Comparison of ENCODE assay signal across 34 cellular contexts in genomic region chr2:21020031-21020667, GRCh38. TPM values are rescaled to one million over a fixed set of nuclear protein-coding genes. Genes with fewer than 3 reads are reported as not detected.
"Had no signal": no experiment of that assay in that cellular context is flagged by ENCODE, and none has a peak within 500 bp of the region (broad histone marks: within the 10 kb centered on the region; RNA-seq: fewer than 3 reads in every experiment).

No MANE protein-coding gene starts in this region.

- ATAC-seq: activated CD4-positive, alpha-beta T cell treated with anti-CD3 and anti-CD28 coated beads for 36 hours; activated CD8-positive, alpha-beta memory T cell treated with anti-CD3 and anti-CD28 coated beads, Interleukin-2, amount 10 ng/mL, durations not matched to agents 7 days and 5 days; activated CD8-positive, alpha-beta T cell treated with anti-CD3 and anti-CD28 coated beads, Interleukin-2, amount 10 ng/mL, durations not matched to agents 7 days and 5 days; activated naive CD8-positive, alpha-beta T cell treated with anti-CD3 and anti-CD28 coated beads, Interleukin-2, amount 50 U/mL, for 24 hours; body of pancreas; esophagus mucosa; gastrocnemius medialis; T-helper 17 cell had no signal

- H3K4me3 Mint-ChIP-seq: activated CD4-positive, alpha-beta memory T cell treated with anti-CD3 and anti-CD28 coated beads for 36 hours; activated CD4-positive, alpha-beta T cell treated with anti-CD3 and anti-CD28 coated beads for 36 hours; activated CD4-positive, alpha-beta T cell treated with anti-CD3 and anti-CD28 coated beads, Interleukin-2, amount 10 ng/mL, durations not matched to agents 24 days and 14 days; activated CD8-positive, alpha-beta memory T cell treated with anti-CD3 and anti-CD28 coated beads, Interleukin-2, amount 10 ng/mL, durations not matched to agents 7 days and 5 days; activated CD8-positive, alpha-beta T cell treated with anti-CD3 and anti-CD28 coated beads, Interleukin-2, amount 10 ng/mL, durations not matched to agents 7 days and 5 days; activated naive CD4-positive, alpha-beta T cell treated with anti-CD3 and anti-CD28 coated beads for 36 hours; activated naive CD4-positive, alpha-beta T cell treated with anti-CD3 and anti-CD28 coated beads, Interleukin-2, amount 50 U/mL, for 24 hours; activated naive CD8-positive, alpha-beta T cell treated with anti-CD3 and anti-CD28 coated beads for 36 hours; activated naive CD8-positive, alpha-beta T cell treated with anti-CD3 and anti-CD28 coated beads, Interleukin-2, amount 50 U/mL, for 24 hours; activated T-helper 1 cell treated with anti-CD3 and anti-CD28 coated beads, Interleukin-12 subunit alpha, Interleukin-12 subunit beta, Interleukin-2, Interleukin-4 antibody, amounts not matched to agents 30 ng/mL and 10 ng/mL and 1 ng/mL, durations not matched to agents 14 hours and 24 hours and 36 hours; T-helper 17 cell; T-helper 2 cell treated with Interferon-gamma antibody and Interleukin-4, amounts not matched to agents 5 μg/mL and 100 μg/mL, for 36 hours had no signal

- H3K27ac ChIP-seq: adrenal gland, body of pancreas, gastrocnemius medialis had no signal

- H3K27me3 ChIP-seq: adrenal gland, body of pancreas, gastrocnemius medialis had no signal

- FAIRE-seq: colon had no signal

- H3K4me1 Mint-ChIP-seq: activated CD4-positive, alpha-beta T cell treated with anti-CD3 and anti-CD28 coated beads for 36 hours; activated CD4-positive, alpha-beta T cell treated with anti-CD3 and anti-CD28 coated beads, Interleukin-2, amount 10 ng/mL, durations not matched to agents 24 days and 14 days; activated CD8-positive, alpha-beta memory T cell treated with anti-CD3 and anti-CD28 coated beads, Interleukin-2, amount 10 ng/mL, durations not matched to agents 7 days and 5 days; activated naive CD4-positive, alpha-beta T cell treated with anti-CD3 and anti-CD28 coated beads, Interleukin-2, amount 50 U/mL, for 24 hours; activated naive CD8-positive, alpha-beta T cell treated with anti-CD3 and anti-CD28 coated beads for 36 hours; activated naive CD8-positive, alpha-beta T cell treated with anti-CD3 and anti-CD28 coated beads, Interleukin-2, amount 50 U/mL, for 24 hours; T-helper 17 cell had no signal

- H3K36me3 ChIP-seq: adrenal gland, gastrocnemius medialis had no signal

- H3K27ac Mint-ChIP-seq: activated CD4-positive, alpha-beta memory T cell treated with anti-CD3 and anti-CD28 coated beads for 36 hours; activated CD4-positive, alpha-beta T cell treated with anti-CD3 and anti-CD28 coated beads for 36 hours; activated CD4-positive, alpha-beta T cell treated with anti-CD3 and anti-CD28 coated beads, Interleukin-2, amount 10 ng/mL, durations not matched to agents 24 days and 14 days; activated CD8-positive, alpha-beta memory T cell treated with anti-CD3 and anti-CD28 coated beads, Interleukin-2, amount 10 ng/mL, durations not matched to agents 7 days and 5 days; activated CD8-positive, alpha-beta T cell treated with anti-CD3 and anti-CD28 coated beads, Interleukin-2, amount 10 ng/mL, durations not matched to agents 7 days and 5 days; activated naive CD4-positive, alpha-beta T cell treated with anti-CD3 and anti-CD28 coated beads for 36 hours; activated naive CD4-positive, alpha-beta T cell treated with anti-CD3 and anti-CD28 coated beads, Interleukin-2, amount 50 U/mL, for 24 hours; activated naive CD8-positive, alpha-beta T cell treated with anti-CD3 and anti-CD28 coated beads for 36 hours; activated naive CD8-positive, alpha-beta T cell treated with anti-CD3 and anti-CD28 coated beads, Interleukin-2, amount 50 U/mL, for 24 hours; activated T-helper 1 cell treated with anti-CD3 and anti-CD28 coated beads, Interleukin-12 subunit alpha, Interleukin-12 subunit beta, Interleukin-2, Interleukin-4 antibody, amounts not matched to agents 30 ng/mL and 10 ng/mL and 1 ng/mL, durations not matched to agents 14 hours and 24 hours and 36 hours; activated T-helper 2 cell treated with anti-CD3 and anti-CD28 coated beads, Interferon-gamma antibody, Interleukin-2, Interleukin-4, amounts not matched to agents 10 μg/mL and 5 μg/mL and 100 μg/mL, durations not matched to agents 14 hours and 24 hours and 36 hours; T-helper 17 cell; T-helper 2 cell treated with Interferon-gamma antibody and Interleukin-4, amounts not matched to agents 5 μg/mL and 100 μg/mL, for 36 hours had no signal

- H3K27me3 Mint-ChIP-seq: activated CD4-positive, alpha-beta T cell treated with anti-CD3 and anti-CD28 coated beads, Interleukin-2, amount 10 ng/mL, durations not matched to agents 24 days and 14 days; activated naive CD8-positive, alpha-beta T cell treated with anti-CD3 and anti-CD28 coated beads for 36 hours; activated naive CD8-positive, alpha-beta T cell treated with anti-CD3 and anti-CD28 coated beads, Interleukin-2, amount 50 U/mL, for 24 hours had no signal

- H3K4me1 ChIP-seq: adrenal gland, body of pancreas, gastrocnemius medialis had no signal

- H3K9me3 ChIP-seq: adrenal gland, body of pancreas, gastrocnemius medialis had no signal

- H3K4me3 ChIP-seq: adrenal gland, body of pancreas, gastrocnemius medialis had no signal

- H3K36me3 Mint-ChIP-seq: activated CD4-positive, alpha-beta memory T cell treated with anti-CD3 and anti-CD28 coated beads for 36 hours; activated CD8-positive, alpha-beta memory T cell treated with anti-CD3 and anti-CD28 coated beads, Interleukin-2, amount 10 ng/mL, durations not matched to agents 7 days and 5 days; activated naive CD4-positive, alpha-beta T cell treated with anti-CD3 and anti-CD28 coated beads, Interleukin-2, amount 50 U/mL, for 24 hours; activated naive CD8-positive, alpha-beta T cell treated with anti-CD3 and anti-CD28 coated beads for 36 hours had no signal

- H3K9me3 Mint-ChIP-seq: activated CD4-positive, alpha-beta memory T cell treated with anti-CD3 and anti-CD28 coated beads for 36 hours; activated CD4-positive, alpha-beta T cell treated with anti-CD3 and anti-CD28 coated beads, Interleukin-2, amount 10 ng/mL, durations not matched to agents 24 days and 14 days; activated naive CD4-positive, alpha-beta T cell treated with anti-CD3 and anti-CD28 coated beads for 36 hours; activated naive CD4-positive, alpha-beta T cell treated with anti-CD3 and anti-CD28 coated beads, Interleukin-2, amount 50 U/mL, for 24 hours; activated naive CD8-positive, alpha-beta T cell treated with anti-CD3 and anti-CD28 coated beads for 36 hours; activated naive CD8-positive, alpha-beta T cell treated with anti-CD3 and anti-CD28 coated beads, Interleukin-2, amount 50 U/mL, for 24 hours; activated T-helper 1 cell treated with anti-CD3 and anti-CD28 coated beads, Interleukin-12 subunit alpha, Interleukin-12 subunit beta, Interleukin-2, Interleukin-4 antibody, amounts not matched to agents 30 ng/mL and 10 ng/mL and 1 ng/mL, durations not matched to agents 14 hours and 24 hours and 36 hours; activated T-helper 2 cell treated with anti-CD3 and anti-CD28 coated beads, Interferon-gamma antibody, Interleukin-2, Interleukin-4, amounts not matched to agents 10 μg/mL and 5 μg/mL and 100 μg/mL, durations not matched to agents 14 hours and 24 hours and 36 hours; T-helper 2 cell treated with Interferon-gamma antibody and Interleukin-4, amounts not matched to agents 5 μg/mL and 100 μg/mL, for 36 hours had no signal

- DNase-seq: activated CD4-positive, alpha-beta memory T cell treated with anti-CD3 and anti-CD28 coated beads for 36 hours; activated CD4-positive, alpha-beta T cell treated with anti-CD3 and anti-CD28 coated beads for 36 hours; activated CD4-positive, alpha-beta T cell treated with anti-CD3 and anti-CD28 coated beads, Interleukin-2, amount 10 ng/mL, durations not matched to agents 24 days and 14 days; activated CD4-positive, CD25-positive, alpha-beta regulatory T cell; activated CD4-positive, CD25-positive, alpha-beta regulatory T cell treated with anti-CD3 and anti-CD28 coated beads, Interleukin-2, amount 50 U/mL, for 72 hours; activated CD8-positive, alpha-beta memory T cell treated with anti-CD3 and anti-CD28 coated beads, Interleukin-2, amount 10 ng/mL, durations not matched to agents 7 days and 5 days; activated CD8-positive, alpha-beta memory T cell treated with anti-CD3 and anti-CD28 coated beads, Interleukin-2, amount 50 U/mL, for 4 hours; activated CD8-positive, alpha-beta T cell treated with anti-CD3 and anti-CD28 coated beads, Interleukin-2, amount 10 ng/mL, durations not matched to agents 7 days and 5 days; activated effector memory CD4-positive, alpha-beta T cell treated with anti-CD3 and anti-CD28 coated beads, Interleukin-2, amount 50 U/mL, for 16 hours; activated naive CD4-positive, alpha-beta T cell treated with anti-CD3 and anti-CD28 coated beads for 36 hours; activated naive CD8-positive, alpha-beta T cell treated with anti-CD3 and anti-CD28 coated beads for 36 hours; activated naive CD8-positive, alpha-beta T cell treated with anti-CD3 and anti-CD28 coated beads, Interleukin-2, amount 50 U/mL, for 24 hours; activated T-cell treated with anti-CD3 and anti-CD28 coated beads, Interleukin-2, amount 50 U/mL, for 1 hour; activated T-cell treated with anti-CD3 and anti-CD28 coated beads, Interleukin-2, amount 50 U/mL, for 48 hours; adrenal gland; amygdala; aorta; body of pancreas; caudate nucleus; effector CD8-positive, alpha-beta T cell; foreskin fibroblast; gastrocnemius medialis; glutamatergic neuron; T-helper 1 cell; T-helper 17 cell; T1000 had no signal

RNA-seq across cellular contexts. Expression of gene APOB, which starts 23.7 kb away (rescaled TPM):
- total RNA-seq: activated CD4-positive, alpha-beta memory T cell treated with anti-CD3 and anti-CD28 coated beads for 36 hours; activated CD4-positive, alpha-beta T cell treated with anti-CD3 and anti-CD28 coated beads for 36 hours; activated CD4-positive, alpha-beta T cell treated with anti-CD3 and anti-CD28 coated beads, Interleukin-2, amount 10 ng/mL, durations not matched to agents 24 days and 14 days; activated CD8-positive, alpha-beta memory T cell treated with anti-CD3 and anti-CD28 coated beads for 36 hours; activated CD8-positive, alpha-beta memory T cell treated with anti-CD3 and anti-CD28 coated beads, Interleukin-2, amount 10 ng/mL, durations not matched to agents 7 days and 5 days; activated CD8-positive, alpha-beta T cell treated with anti-CD3 and anti-CD28 coated beads, Interleukin-2, amount 10 ng/mL, durations not matched to agents 7 days and 5 days; activated naive CD4-positive, alpha-beta T cell treated with anti-CD3 and anti-CD28 coated beads for 36 hours; activated naive CD8-positive, alpha-beta T cell treated with anti-CD3 and anti-CD28 coated beads for 36 hours; activated T-helper 1 cell treated with anti-CD3 and anti-CD28 coated beads, Interleukin-12 subunit alpha, Interleukin-12 subunit beta, Interleukin-2, Interleukin-4 antibody, amounts not matched to agents 30 ng/mL and 10 ng/mL and 1 ng/mL, durations not matched to agents 14 hours and 24 hours and 36 hours; activated T-helper 2 cell treated with anti-CD3 and anti-CD28 coated beads, Interferon-gamma antibody, Interleukin-2, Interleukin-4, amounts not matched to agents 10 μg/mL and 5 μg/mL and 100 μg/mL, durations not matched to agents 14 hours and 24 hours and 36 hours; epithelial cell of proximal tubule; T-helper 17 cell had no signal
